Comparison of ENCODE assay signal across 24 cellular contexts in genomic region chr20:24479595-24479994, GRCh38. TPM values are rescaled to one million over a fixed set of nuclear protein-coding genes. Genes with fewer than 3 reads are reported as not detected.
"Had no signal": no experiment of that assay in that cellular context is flagged by ENCODE, and none has a peak within 500 bp of the region (broad histone marks: within the 10 kb centered on the region; RNA-seq: fewer than 3 reads in every experiment).

No MANE protein-coding gene starts in this region.

- H3K4me1 ChIP-seq: breast epithelium, pancreas, psoas muscle, tibial artery had no signal

- H3K9me3 ChIP-seq: breast epithelium, heart right ventricle, left ventricle myocardium inferior, neutrophil, pancreas, psoas muscle, tibial artery had no signal

- FAIRE-seq: endometrium, pancreas had no signal

- H3K27ac ChIP-seq: breast epithelium, neutrophil, pancreas, psoas muscle, tibial artery had no signal

- H3K27me3 ChIP-seq: neutrophil, pancreas, tibial artery had no signal

- ATAC-seq: activated T-cell treated with anti-CD3 and anti-CD28 coated beads, Interleukin-2, amount 50 U/mL, for 4 hours; natural killer cell treated with Interleukin-12 subunit alpha and Interleukin-12 subunit beta and Interleukin-15 and Interleukin-18, amount 100 ng/mL, for 72 hours; pancreas; psoas muscle; right cardiac atrium had no signal

- H3K4me3 ChIP-seq: breast epithelium, heart right ventricle, left ventricle myocardium inferior, pancreas, psoas muscle, tibial artery had no signal

- H3K36me3 ChIP-seq: breast epithelium, heart right ventricle, left ventricle myocardium inferior, neutrophil, pancreas, tibial artery had no signal

- DNase-seq: activated CD4-positive, alpha-beta T cell treated with anti-CD3 and anti-CD28 coated beads for 4 hours; activated CD4-positive, alpha-beta T cell treated with anti-CD3 and anti-CD28 coated beads, Interleukin-2, amount 50 U/mL, for 48 hours; activated CD4-positive, CD25-positive, alpha-beta regulatory T cell; activated CD8-positive, alpha-beta memory T cell treated with anti-CD3 and anti-CD28 coated beads, Interleukin-2, amount 50 U/mL, for 48 hours; activated naive CD4-positive, alpha-beta T cell; activated T-cell treated with anti-CD3 and anti-CD28 coated beads, Interleukin-2, amount 50 U/mL, for 4 hours; cerebellar nuclear complex; erythroblast; foreskin fibroblast; heart right ventricle; left ventricle myocardium inferior; pancreas; psoas muscle; right cardiac atrium; stimulated activated CD4-positive, alpha-beta T cell treated with anti-CD3 and anti-CD28 coated beads, Interleukin-1b, Interleukin-23, amount 100 ng/mL, for 48 hours; T1000; tibial artery had no signal

RNA-seq across cellular contexts. Expression of gene SYNDIG1, which starts 10.2 kb away (rescaled TPM):
- total RNA-seq: activated CD8-positive, alpha-beta memory T cell treated with anti-CD3 and anti-CD28 coated beads for 36 hours; activated T-cell treated with anti-CD3 and anti-CD28 coated beads, Interleukin-2, amount 50 U/mL, for 4 hours; activated T-helper 2 cell treated with anti-CD3 and anti-CD28 coated beads, Interferon-gamma antibody, Interleukin-2, Interleukin-4, amounts not matched to agents 10 μg/mL and 5 μg/mL and 100 μg/mL, durations not matched to agents 14 hours and 24 hours and 36 hours; lung microvascular endothelial cell; natural killer cell treated with Interleukin-12 subunit alpha and Interleukin-12 subunit beta and Interleukin-15 and Interleukin-18, amount 100 ng/mL, for 72 hours; psoas muscle had no signal
